In genomic region chr3:159987291-159987711, GRCh38 we compare ENCODE assay signal across 8 cellular contexts.
DNase-seq lines count a peak whose midpoint lies in the region; ATAC-seq, FAIRE-seq and TF ChIP-seq lines count a peak whose summit lies in the region.

No MANE protein-coding gene starts in this region.

- DNase-seq in CD1c-positive myeloid dendritic cell (ENCODE audit: extremely low spot score) (peak; percentile 11), RCC 7860 (ENCODE audit: low spot score) (peak; percentile 39), foreskin fibroblast (peak; percentile 63 to 70), HuH-7 (ENCODE audit: low spot score) (no peak), DMS79 treated with DMSO at 0.1 percent for 48 hours (lab: John Stamatoyannopoulos, UW) (no peak)

- TF ChIP-seq CTCF in foreskin fibroblast (IDR thresholded peaks at IDR 0.05; ENCODE audit: low read depth, low read length) = no peak

- ATAC-seq in GM18861 (IDR thresholded peaks at IDR 0.05; ENCODE audit: unreplicated experiment) = peak; percentile 29
- no peak for ATAC-seq in HG02840 (IDR thresholded peaks at IDR 0.05; ENCODE audit: low FRiP score, unreplicated experiment)
- ATAC-seq in GM19035 (IDR thresholded peaks at IDR 0.05; ENCODE audit: unreplicated experiment) = no peak

- peak; percentile 41 for FAIRE-seq in RCC 7860 (lab: Jason Lieb, UNC)

- no peak overlapping the region for H3K4me3 ChIP-seq in foreskin fibroblast (ENCODE audit: low read depth in 1 of 2, low read length in 2 of 2)

Comparison
In these comparisons a context has a peak if more than half of its experiments do, and no peak if none do; other contexts are left out.
1. DNase-seq: peak in CD1c-positive myeloid dendritic cell (single experiment), RCC 7860 (single experiment) and foreskin fibroblast (2 of 2); none in HuH-7 (single experiment) and DMS79 treated with DMSO at 0.1 percent for 48 hours (single experiment).